Comparison of ENCODE assay signal across 24 cellular contexts in the genomic region with DNA sequence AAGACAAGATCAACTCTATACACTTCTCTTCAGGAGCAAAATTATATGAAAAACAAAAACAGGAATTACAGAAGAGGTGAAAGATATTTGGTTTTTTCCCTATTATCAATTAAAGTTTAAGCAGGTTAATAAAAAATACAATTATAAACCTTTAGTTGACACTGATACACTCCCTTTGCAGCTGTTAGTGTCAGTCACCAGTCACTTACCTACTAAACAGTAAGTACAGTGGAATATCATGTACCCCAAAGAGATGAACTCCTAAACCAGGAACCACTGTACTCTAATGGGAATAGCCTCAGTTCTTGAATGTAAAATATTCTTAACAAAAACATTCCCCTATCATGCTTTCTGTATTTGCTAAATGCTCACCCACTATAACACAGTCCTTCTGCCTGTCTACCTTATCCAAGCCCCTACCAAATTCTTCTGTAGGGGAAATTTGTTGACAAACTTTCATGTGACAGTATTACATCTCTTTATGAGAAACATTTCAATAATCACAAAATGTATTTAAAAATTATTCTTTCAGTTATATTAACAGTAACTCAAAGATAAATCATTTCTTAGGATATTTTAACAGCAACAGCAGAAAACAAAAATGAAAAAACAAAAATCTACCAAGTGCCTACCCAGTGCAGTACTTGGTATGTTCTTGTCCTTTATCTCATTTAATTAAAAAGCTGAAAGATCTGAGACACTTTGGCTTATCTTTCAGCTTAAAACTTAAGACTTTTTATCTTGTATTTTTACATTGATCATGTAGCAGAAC.
"Had no signal": no experiment of that assay in that cellular context is flagged by ENCODE, and none has a peak within 500 bp of the region (broad histone marks: within the 10 kb centered on the region; RNA-seq: fewer than 3 reads in every experiment).

No MANE protein-coding gene starts in this region.

- H3K27me3 ChIP-seq: hepatocyte, pancreas, right atrium auricular region, upper lobe of right lung had no signal

- H3K27me3 Mint-ChIP-seq: activated CD4-positive, alpha-beta memory T cell treated with anti-CD3 and anti-CD28 coated beads, Interleukin-2, amount 10 ng/mL, durations not matched to agents 7 days and 5 days; natural killer cell treated with Interleukin-12 subunit alpha and Interleukin-12 subunit beta and Interleukin-15 and Interleukin-18, amount 100 ng/mL, for 72 hours had no signal

- H3K36me3 ChIP-seq: pancreas, right atrium auricular region, upper lobe of right lung had no signal

- H3K4me1 ChIP-seq: lower lobe of right lung, pancreas, psoas muscle, right atrium auricular region, upper lobe of right lung had no signal

- ATAC-seq: esophagus mucosa; left lobe of liver; lower lobe of right lung; natural killer cell treated with Interleukin-12 subunit alpha and Interleukin-12 subunit beta and Interleukin-15 and Interleukin-18, amount 100 ng/mL, for 72 hours; pancreas; psoas muscle; stimulated activated naive CD8-positive, alpha-beta T cell treated with anti-CD3 and anti-CD28 coated beads, Interleukin-15, Interleukin-2, amounts not matched to agents 100 U/mL and 50 U/mL, for 24 hours; upper lobe of right lung had no signal

- H3K27ac Mint-ChIP-seq: activated CD4-positive, alpha-beta memory T cell treated with anti-CD3 and anti-CD28 coated beads, Interleukin-2, amount 10 ng/mL, durations not matched to agents 7 days and 5 days; activated T-helper 1 cell treated with anti-CD3 and anti-CD28 coated beads, Interleukin-12 subunit alpha, Interleukin-12 subunit beta, Interleukin-2, Interleukin-4 antibody, amounts not matched to agents 30 ng/mL and 10 ng/mL and 1 ng/mL, durations not matched to agents 14 hours and 24 hours and 36 hours; immature natural killer cell; natural killer cell treated with Interleukin-12 subunit alpha and Interleukin-12 subunit beta and Interleukin-15 and Interleukin-18, amount 100 ng/mL, for 72 hours; WTC11 had no signal

- H3K4me3 Mint-ChIP-seq: activated CD4-positive, alpha-beta memory T cell treated with anti-CD3 and anti-CD28 coated beads, Interleukin-2, amount 10 ng/mL, durations not matched to agents 7 days and 5 days; activated T-helper 1 cell treated with anti-CD3 and anti-CD28 coated beads, Interleukin-12 subunit alpha, Interleukin-12 subunit beta, Interleukin-2, Interleukin-4 antibody, amounts not matched to agents 30 ng/mL and 10 ng/mL and 1 ng/mL, durations not matched to agents 14 hours and 24 hours and 36 hours; brain; immature natural killer cell; natural killer cell treated with Interleukin-12 subunit alpha and Interleukin-12 subunit beta and Interleukin-15 and Interleukin-18, amount 100 ng/mL, for 72 hours had no signal

- H3K9me3 Mint-ChIP-seq: activated CD4-positive, alpha-beta memory T cell treated with anti-CD3 and anti-CD28 coated beads, Interleukin-2, amount 10 ng/mL, durations not matched to agents 7 days and 5 days; activated T-helper 1 cell treated with anti-CD3 and anti-CD28 coated beads, Interleukin-12 subunit alpha, Interleukin-12 subunit beta, Interleukin-2, Interleukin-4 antibody, amounts not matched to agents 30 ng/mL and 10 ng/mL and 1 ng/mL, durations not matched to agents 14 hours and 24 hours and 36 hours; brain; immature natural killer cell; natural killer cell treated with Interleukin-12 subunit alpha and Interleukin-12 subunit beta and Interleukin-15 and Interleukin-18, amount 100 ng/mL, for 72 hours; WTC11 had no signal

- H3K36me3 Mint-ChIP-seq: WTC11 had no signal

- H3K27ac ChIP-seq: lower lobe of right lung, pancreas, psoas muscle, right atrium auricular region, upper lobe of right lung had no signal

- DNase-seq: activated CD4-positive, alpha-beta memory T cell treated with anti-CD3 and anti-CD28 coated beads, Interleukin-2, amount 10 ng/mL, durations not matched to agents 7 days and 5 days; activated CD4-positive, alpha-beta T cell treated with anti-CD3 and anti-CD28 coated beads for 48 hours; activated gamma-delta T cell; aorta; effector memory CD4-positive, alpha-beta T cell; foreskin melanocyte; immature natural killer cell; lower lobe of right lung; pancreas; psoas muscle; SK-N-SH; stimulated activated CD4-positive, alpha-beta T cell treated with anti-CD3 and anti-CD28 coated beads, Interleukin-12 subunit alpha, Interleukin-12 subunit beta, amount 100 ng/mL, for 4 hours; stimulated activated CD4-positive, alpha-beta T cell treated with anti-CD3 and anti-CD28 coated beads, Interleukin-4, amount 100 ng/mL, for 4 hours; stimulated activated naive CD8-positive, alpha-beta T cell treated with anti-CD3 and anti-CD28 coated beads, Interleukin-15, Interleukin-2, amounts not matched to agents 100 U/mL and 50 U/mL, for 24 hours; T-helper 9 cell; upper lobe of right lung had no signal

- H3K9me3 ChIP-seq: lower lobe of right lung, pancreas, psoas muscle, right atrium auricular region, SK-N-SH, upper lobe of right lung had no signal

- H3K4me3 ChIP-seq: hepatocyte, lower lobe of right lung, pancreas, psoas muscle, right atrium auricular region, upper lobe of right lung had no signal
